In the genomic region with DNA sequence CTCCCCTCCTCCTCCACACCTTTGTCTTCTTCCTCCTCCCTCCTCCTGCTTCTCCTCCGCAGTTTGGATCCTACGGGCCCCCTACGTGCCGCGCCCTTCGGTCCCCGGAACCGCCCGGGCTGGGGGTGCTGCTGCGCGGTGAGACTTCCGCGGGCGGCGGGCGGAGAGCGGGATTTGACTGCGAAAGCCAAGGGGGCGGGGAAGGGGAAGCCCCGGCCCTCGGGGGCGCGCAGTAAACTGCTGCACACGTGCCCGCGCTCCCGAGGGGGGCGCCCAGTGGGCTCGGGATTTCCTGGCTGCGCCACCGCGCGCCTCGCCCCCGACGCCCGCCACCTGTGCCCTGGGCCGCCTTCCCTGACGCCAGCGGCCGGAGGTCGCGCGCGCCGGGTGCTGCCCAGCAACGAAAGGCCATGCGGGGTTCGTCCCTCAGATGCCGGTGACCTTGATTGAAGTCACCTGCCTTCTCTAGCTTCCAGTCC, we compare ENCODE assay signal across 1 cellular context.
TF ChIP-seq lines count a peak whose summit lies in the region.

No MANE protein-coding gene starts in this region.

TF ChIP-seq in SK-N-SH treated with all-trans-retinoic acid at 6 μM for 48 hours, 23 proteins besides CTCF, POLR2A, EP300 and RAD21 (continued from another document):
- TF ChIP-seq, protein P1, sequence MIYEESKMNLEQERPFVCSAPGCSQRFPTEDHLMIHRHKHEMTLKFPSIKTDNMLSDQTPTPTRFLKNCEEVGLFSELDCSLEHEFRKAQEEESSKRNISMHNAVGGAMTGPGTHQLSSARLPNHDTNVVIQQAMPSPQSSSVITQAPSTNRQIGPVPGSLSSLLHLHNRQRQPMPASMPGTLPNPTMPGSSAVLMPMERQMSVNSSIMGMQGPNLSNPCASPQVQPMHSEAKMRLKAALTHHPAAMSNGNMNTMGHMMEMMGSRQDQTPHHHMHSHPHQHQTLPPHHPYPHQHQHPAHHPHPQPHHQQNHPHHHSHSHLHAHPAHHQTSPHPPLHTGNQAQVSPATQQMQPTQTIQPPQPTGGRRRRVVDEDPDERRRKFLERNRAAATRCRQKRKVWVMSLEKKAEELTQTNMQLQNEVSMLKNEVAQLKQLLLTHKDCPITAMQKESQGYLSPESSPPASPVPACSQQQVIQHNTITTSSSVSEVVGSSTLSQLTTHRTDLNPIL (CRISPR knock-in tag; IDR thresholded peaks at IDR 0.05; ENCODE audit: low read depth), result no peak
